2 cellular contexts compared by ENCODE assay signal in genomic region chr7:158601090-158601489, GRCh38.
TF ChIP-seq lines count a peak whose summit lies in the region.

No MANE protein-coding gene starts in this region.

TF ChIP-seq in HepG2, 621 proteins besides CTCF, POLR2A, EP300 and RAD21:
- TF ChIP-seq ZNF747 (CRISPR knock-in tag; IDR thresholded peaks at IDR 0.05; ENCODE audit: borderline replicate concordance) (no peak), ATF7 (IDR thresholded peaks at IDR 0.05) (peak; percentile 53), ATF7 (CRISPR knock-in tag; IDR thresholded peaks at IDR 0.05) (no peak)

TF ChIP-seq in GM12878, 131 proteins besides CTCF, POLR2A, EP300 and RAD21:
- TF ChIP-seq RFX5 (IDR thresholded peaks at IDR 0.05; ENCODE audit: low read depth, low read length) (no peak), NRF1 (conservative IDR thresholded peaks at IDR 0.05; ENCODE audit: low read depth, low read length) (no peak), NFIC (IDR thresholded peaks at IDR 0.05; ENCODE audit: low read depth, low read length) (0 out of 2 replicates have a peak, but pooled peaks have one; percentile 22), HDAC2 (IDR thresholded peaks at IDR 0.05) (no peak), SUZ12 (IDR thresholded peaks at IDR 0.05; ENCODE audit: unreplicated experiment) (no peak), RUNX3 (IDR thresholded peaks at IDR 0.05; ENCODE audit: low read length) (no peak), ATF7 (IDR thresholded peaks at IDR 0.05; ENCODE audit: low read depth) (0 out of 2 replicates have a peak, but pooled peaks have one; percentile 31), ZNF384 (IDR thresholded peaks at IDR 0.05; ENCODE audit: borderline replicate concordance, low read depth, low read length) (no peak), RAD51 (IDR thresholded peaks at IDR 0.05) (no peak), CBX5 (IDR thresholded peaks at IDR 0.05; ENCODE audit: low read depth) (no peak), BMI1 (IDR thresholded peaks at IDR 0.05; ENCODE audit: borderline replicate concordance) (no peak), NFYA (IDR thresholded peaks at IDR 0.05; ENCODE audit: borderline replicate concordance, low read depth, low read length) (no peak), MTA3 (IDR thresholded peaks at IDR 0.05; ENCODE audit: borderline replicate concordance, low read length) (no peak), JUNB (IDR thresholded peaks at IDR 0.05) (peak; percentile 61), CEBPB (IDR thresholded peaks at IDR 0.05; ENCODE audit: borderline replicate concordance in 1 of 2, low read depth in 2 of 2, low read length in 2 of 2) (no peak), ZNF207 (IDR thresholded peaks at IDR 0.05; ENCODE audit: borderline replicate concordance) (no peak), FOXK2 (IDR thresholded peaks at IDR 0.05) (no peak), TAF1 (IDR thresholded peaks at IDR 0.05; ENCODE audit: borderline replicate concordance, low read depth, low read length) (no peak), STAT1 (conservative IDR thresholded peaks at IDR 0.05) (no peak)
- TF ChIP-seq, protein P1, sequence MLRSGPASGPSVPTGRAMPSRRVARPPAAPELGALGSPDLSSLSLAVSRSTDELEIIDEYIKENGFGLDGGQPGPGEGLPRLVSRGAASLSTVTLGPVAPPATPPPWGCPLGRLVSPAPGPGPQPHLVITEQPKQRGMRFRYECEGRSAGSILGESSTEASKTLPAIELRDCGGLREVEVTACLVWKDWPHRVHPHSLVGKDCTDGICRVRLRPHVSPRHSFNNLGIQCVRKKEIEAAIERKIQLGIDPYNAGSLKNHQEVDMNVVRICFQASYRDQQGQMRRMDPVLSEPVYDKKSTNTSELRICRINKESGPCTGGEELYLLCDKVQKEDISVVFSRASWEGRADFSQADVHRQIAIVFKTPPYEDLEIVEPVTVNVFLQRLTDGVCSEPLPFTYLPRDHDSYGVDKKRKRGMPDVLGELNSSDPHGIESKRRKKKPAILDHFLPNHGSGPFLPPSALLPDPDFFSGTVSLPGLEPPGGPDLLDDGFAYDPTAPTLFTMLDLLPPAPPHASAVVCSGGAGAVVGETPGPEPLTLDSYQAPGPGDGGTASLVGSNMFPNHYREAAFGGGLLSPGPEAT (IDR thresholded peaks at IDR 0.05; ENCODE audit: low read depth), result no peak
- TF ChIP-seq, protein P2, sequence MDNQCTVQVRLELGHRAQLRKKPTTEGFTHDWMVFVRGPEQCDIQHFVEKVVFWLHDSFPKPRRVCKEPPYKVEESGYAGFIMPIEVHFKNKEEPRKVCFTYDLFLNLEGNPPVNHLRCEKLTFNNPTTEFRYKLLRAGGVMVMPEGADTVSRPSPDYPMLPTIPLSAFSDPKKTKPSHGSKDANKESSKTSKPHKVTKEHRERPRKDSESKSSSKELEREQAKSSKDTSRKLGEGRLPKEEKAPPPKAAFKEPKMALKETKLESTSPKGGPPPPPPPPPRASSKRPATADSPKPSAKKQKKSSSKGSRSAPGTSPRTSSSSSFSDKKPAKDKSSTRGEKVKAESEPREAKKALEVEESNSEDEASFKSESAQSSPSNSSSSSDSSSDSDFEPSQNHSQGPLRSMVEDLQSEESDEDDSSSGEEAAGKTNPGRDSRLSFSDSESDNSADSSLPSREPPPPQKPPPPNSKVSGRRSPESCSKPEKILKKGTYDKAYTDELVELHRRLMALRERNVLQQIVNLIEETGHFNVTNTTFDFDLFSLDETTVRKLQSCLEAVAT (IDR thresholded peaks at IDR 0.05), result no peak
- TF ChIP-seq, protein P3, sequence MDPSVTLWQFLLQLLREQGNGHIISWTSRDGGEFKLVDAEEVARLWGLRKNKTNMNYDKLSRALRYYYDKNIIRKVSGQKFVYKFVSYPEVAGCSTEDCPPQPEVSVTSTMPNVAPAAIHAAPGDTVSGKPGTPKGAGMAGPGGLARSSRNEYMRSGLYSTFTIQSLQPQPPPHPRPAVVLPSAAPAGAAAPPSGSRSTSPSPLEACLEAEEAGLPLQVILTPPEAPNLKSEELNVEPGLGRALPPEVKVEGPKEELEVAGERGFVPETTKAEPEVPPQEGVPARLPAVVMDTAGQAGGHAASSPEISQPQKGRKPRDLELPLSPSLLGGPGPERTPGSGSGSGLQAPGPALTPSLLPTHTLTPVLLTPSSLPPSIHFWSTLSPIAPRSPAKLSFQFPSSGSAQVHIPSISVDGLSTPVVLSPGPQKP (IDR thresholded peaks at IDR 0.05; ENCODE audit: low read depth, low read length), result no peak
- TF ChIP-seq, protein P4, sequence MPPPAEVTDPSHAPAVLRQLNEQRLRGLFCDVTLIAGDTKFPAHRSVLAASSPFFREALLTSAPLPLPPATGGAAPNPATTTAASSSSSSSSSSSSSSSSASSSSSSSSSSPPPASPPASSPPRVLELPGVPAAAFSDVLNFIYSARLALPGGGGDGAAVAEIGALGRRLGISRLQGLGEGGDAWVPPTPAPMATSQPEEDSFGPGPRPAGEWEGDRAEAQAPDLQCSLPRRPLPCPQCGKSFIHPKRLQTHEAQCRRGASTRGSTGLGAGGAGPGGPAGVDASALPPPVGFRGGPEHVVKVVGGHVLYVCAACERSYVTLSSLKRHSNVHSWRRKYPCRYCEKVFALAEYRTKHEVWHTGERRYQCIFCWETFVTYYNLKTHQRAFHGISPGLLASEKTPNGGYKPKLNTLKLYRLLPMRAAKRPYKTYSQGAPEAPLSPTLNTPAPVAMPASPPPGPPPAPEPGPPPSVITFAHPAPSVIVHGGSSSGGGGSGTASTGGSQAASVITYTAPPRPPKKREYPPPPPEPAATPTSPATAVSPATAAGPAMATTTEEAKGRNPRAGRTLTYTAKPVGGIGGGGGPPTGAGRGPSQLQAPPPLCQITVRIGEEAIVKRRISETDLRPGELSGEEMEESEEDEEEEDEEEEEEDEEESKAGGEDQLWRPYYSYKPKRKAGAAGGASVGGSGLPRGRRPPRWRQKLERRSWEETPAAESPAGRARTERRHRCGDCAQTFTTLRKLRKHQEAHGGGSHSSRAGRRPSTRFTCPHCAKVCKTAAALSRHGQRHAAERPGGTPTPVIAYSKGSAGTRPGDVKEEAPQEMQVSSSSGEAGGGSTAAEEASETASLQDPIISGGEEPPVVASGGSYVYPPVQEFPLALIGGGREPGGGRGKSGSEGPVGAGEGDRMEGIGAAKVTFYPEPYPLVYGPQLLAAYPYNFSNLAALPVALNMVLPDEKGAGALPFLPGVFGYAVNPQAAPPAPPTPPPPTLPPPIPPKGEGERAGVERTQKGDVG (CRISPR knock-in tag; IDR thresholded peaks at IDR 0.05), result no peak
- TF ChIP-seq, protein P5, sequence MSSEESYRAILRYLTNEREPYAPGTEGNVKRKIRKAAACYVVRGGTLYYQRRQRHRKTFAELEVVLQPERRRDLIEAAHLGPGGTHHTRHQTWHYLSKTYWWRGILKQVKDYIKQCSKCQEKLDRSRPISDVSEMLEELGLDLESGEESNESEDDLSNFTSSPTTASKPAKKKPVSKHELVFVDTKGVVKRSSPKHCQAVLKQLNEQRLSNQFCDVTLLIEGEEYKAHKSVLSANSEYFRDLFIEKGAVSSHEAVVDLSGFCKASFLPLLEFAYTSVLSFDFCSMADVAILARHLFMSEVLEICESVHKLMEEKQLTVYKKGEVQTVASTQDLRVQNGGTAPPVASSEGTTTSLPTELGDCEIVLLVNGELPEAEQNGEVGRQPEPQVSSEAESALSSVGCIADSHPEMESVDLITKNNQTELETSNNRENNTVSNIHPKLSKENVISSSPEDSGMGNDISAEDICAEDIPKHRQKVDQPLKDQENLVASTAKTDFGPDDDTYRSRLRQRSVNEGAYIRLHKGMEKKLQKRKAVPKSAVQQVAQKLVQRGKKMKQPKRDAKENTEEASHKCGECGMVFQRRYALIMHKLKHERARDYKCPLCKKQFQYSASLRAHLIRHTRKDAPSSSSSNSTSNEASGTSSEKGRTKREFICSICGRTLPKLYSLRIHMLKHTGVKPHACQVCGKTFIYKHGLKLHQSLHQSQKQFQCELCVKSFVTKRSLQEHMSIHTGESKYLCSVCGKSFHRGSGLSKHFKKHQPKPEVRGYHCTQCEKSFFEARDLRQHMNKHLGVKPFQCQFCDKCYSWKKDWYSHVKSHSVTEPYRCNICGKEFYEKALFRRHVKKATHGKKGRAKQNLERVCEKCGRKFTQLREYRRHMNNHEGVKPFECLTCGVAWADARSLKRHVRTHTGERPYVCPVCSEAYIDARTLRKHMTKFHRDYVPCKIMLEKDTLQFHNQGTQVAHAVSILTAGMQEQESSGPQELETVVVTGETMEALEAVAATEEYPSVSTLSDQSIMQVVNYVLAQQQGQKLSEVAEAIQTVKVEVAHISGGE (CRISPR knock-in tag; IDR thresholded peaks at IDR 0.05), result no peak
